7 cellular contexts compared by ENCODE assay signal in genomic region chr7:131110294-131111080, GRCh38.
DNase-seq lines count a peak whose midpoint lies in the region; ATAC-seq and TF ChIP-seq lines count a peak whose summit lies in the region.

No MANE protein-coding gene starts in this region.

- H3K27ac ChIP-seq in breast epithelium (peak overlapping the region; percentile 100), left lung (peak overlapping the region; percentile 98 to 99), suprapubic skin (peak overlapping the region; percentile 100)

- H3K9me2 ChIP-seq in Loucy (replicated peaks; ENCODE audit: low read depth, low read length): no peaks in the 10 kb centered on the region

- DNase-seq in EH (ENCODE audit: low read depth): peak; percentile 54
- peak in 1 of 2 donors; percentile 37 for DNase-seq in breast epithelium (ENCODE audit: low spot score in 2 of 2)
- no peak for DNase-seq in left lung
- no peak for DNase-seq in suprapubic skin (ENCODE audit: low spot score in 2 of 2)
- DNase-seq in kidney glomerular epithelial cell (lab: John Stamatoyannopoulos, UW): no peak

- H3K79me2 ChIP-seq in Loucy (ENCODE audit: insufficient read depth, low read length): no peaks in the 10 kb centered on the region

- H3K9ac ChIP-seq in Loucy (ENCODE audit: low read depth, low read length, poor library complexity, severe bottlenecking): peak overlapping the region; percentile 66

- H3K4me1 ChIP-seq in Loucy (ENCODE audit: insufficient read depth, low read length, poor library complexity, severe bottlenecking): peaks cover 35% of the 10 kb centered on the region
- no peaks in the 10 kb centered on the region for H3K4me1 ChIP-seq in breast epithelium
- peaks cover 17 to 43% of the 10 kb centered on the region in 2 donors for H3K4me1 ChIP-seq in left lung
- peaks cover 37% of the 10 kb centered on the region for H3K4me1 ChIP-seq in suprapubic skin

- peak overlapping the region; percentile 80 for H3K4me2 ChIP-seq in Loucy (ENCODE audit: low read depth, low read length, poor library complexity, severe bottlenecking)

- TF ChIP-seq CTCF in Loucy (conservative IDR thresholded peaks at IDR 0.05; ENCODE audit: low read length) (no peak), breast epithelium (IDR thresholded peaks at IDR 0.05) (no peak), left lung (IDR thresholded peaks at IDR 0.05) (no peak), suprapubic skin (IDR thresholded peaks at IDR 0.05) (no peak)

- H4K20me1 ChIP-seq in Loucy (ENCODE audit: insufficient read depth, low read length, poor library complexity, severe bottlenecking): no peaks in the 10 kb centered on the region

- H2AFZ ChIP-seq in Loucy (ENCODE audit: low read length): peak overlapping the region; percentile 54

- TF ChIP-seq POLR2A in breast epithelium (IDR thresholded peaks at IDR 0.05) (no peak), suprapubic skin (IDR thresholded peaks at IDR 0.05) (no peak)

- peak overlapping the region; percentile 84 for H3K4me3 ChIP-seq in Loucy (ENCODE audit: low read length, poor library complexity, severe bottlenecking)
- H3K4me3 ChIP-seq in breast epithelium: peak overlapping the region; percentile 96 to 99 (median 97)
- peak overlapping the region; percentile 48 to 97 for H3K4me3 ChIP-seq in left lung
- H3K4me3 ChIP-seq in suprapubic skin: peak overlapping the region; percentile 99

- no peaks in the 10 kb centered on the region for H3F3A ChIP-seq in Loucy (ENCODE audit: low read depth)

- intact Hi-C loops in breast epithelium (cut with DNase I; ENCODE audit: low total_unique reads): no loop called here
- intact Hi-C loops in left lung (cut with DNase I): loop anchor here in 1 of 2 donors (10.0 kb wide), 1 partner anchor 214 kb away; the partner anchor contains the start of gene MKLN1

- no peaks in the 10 kb centered on the region for H3K27me3 ChIP-seq in Loucy (ENCODE audit: insufficient read depth, low read length, poor library complexity, severe bottlenecking)
- no peaks in the 10 kb centered on the region for H3K27me3 ChIP-seq in breast epithelium
- H3K27me3 ChIP-seq in left lung: no peaks in the 10 kb centered on the region
- no peaks in the 10 kb centered on the region for H3K27me3 ChIP-seq in suprapubic skin

- H3K9me3 ChIP-seq in Loucy (ENCODE audit: insufficient read depth, low read depth, low read length) (no peaks in the 10 kb centered on the region), breast epithelium (no peaks in the 10 kb centered on the region), left lung (no peaks in the 10 kb centered on the region), suprapubic skin (no peaks in the 10 kb centered on the region)

- ATAC-seq in left lung (no peak), HG03460 (IDR thresholded peaks at IDR 0.05; ENCODE audit: unreplicated experiment) (no peak)

- WGBS in suprapubic skin: 12% methylated on average over 12 of the region's 12 CpGs

- H3K36me3 ChIP-seq in Loucy (ENCODE audit: insufficient read depth, low read length): no peaks in the 10 kb centered on the region
- H3K36me3 ChIP-seq in breast epithelium: no peaks in the 10 kb centered on the region
- H3K36me3 ChIP-seq in left lung: no peaks in the 10 kb centered on the region
- H3K36me3 ChIP-seq in suprapubic skin: no peaks in the 10 kb centered on the region

- no peak for TF ChIP-seq EP300 in suprapubic skin (IDR thresholded peaks at IDR 0.05)
